ENCODE assay signal across 9 cellular contexts in genomic region chr6:167968091-167968490, GRCh38. TPM values are rescaled to one million over a fixed set of nuclear protein-coding genes. Genes with fewer than 3 reads are reported as not detected.
DNase-seq lines count a peak whose midpoint lies in the region; ATAC-seq and TF ChIP-seq lines count a peak whose summit lies in the region.
"Had no signal": no experiment of that assay in that cellular context is flagged by ENCODE, and none has a peak within 500 bp of the region (broad histone marks: within the 10 kb centered on the region; RNA-seq: fewer than 3 reads in every experiment).

No MANE protein-coding gene starts in this region.

- DNase-seq in NCI-H82 (lab: John Stamatoyannopoulos, UW), result peak; percentile 55
- DNase-seq in NCI-H82 treated with DMSO at 0.1 percent for 48 hours (lab: John Stamatoyannopoulos, UW; ENCODE audit: unreplicated experiment), result no peak
- peak; percentile 26 for DNase-seq in NB4 (ENCODE audit: low read depth)
- DNase-seq in cardiac fibroblast (ENCODE audit: low read depth in 2 of 2), result peak in 1 of 2 donors; percentile 19
- peak; percentile 25 for DNase-seq in renal cortical epithelial cell (ENCODE audit: low read depth)

- peak; percentile 50 for TF ChIP-seq CTCF in NB4 (IDR thresholded peaks at IDR 0.05; ENCODE audit: low read depth, low read length)
- TF ChIP-seq CTCF in cardiac fibroblast (IDR thresholded peaks at IDR 0.05; ENCODE audit: low read depth, low read length), result peak; percentile 34

- TF ChIP-seq POLR2A in NB4 (IDR thresholded peaks at IDR 0.05; ENCODE audit: extremely low read depth, insufficient read length), result no peak

- H3K4me3 ChIP-seq in NB4 (ENCODE audit: low read depth, low read length), result no peak overlapping the region
- H3K4me3 ChIP-seq in cardiac fibroblast (replicated peaks in 1 of 2; ENCODE audit: low read depth in 2 of 2, low read length in 2 of 2), result no peak overlapping the region

- ATAC-seq in GM21528 (IDR thresholded peaks at IDR 0.05; ENCODE audit: low FRiP score, unreplicated experiment), result no peak
- no peak for ATAC-seq in GM18870 (IDR thresholded peaks at IDR 0.05; ENCODE audit: unreplicated experiment)
- ATAC-seq in GM19397 (IDR thresholded peaks at IDR 0.05; ENCODE audit: unreplicated experiment), result no peak

RNA-seq across cellular contexts. Expression of gene KIF25, which starts 29.4 kb away (rescaled TPM):
- total RNA-seq in renal cortical epithelial cell, result 0.05 TPM in 1 of 2 replicates, not detected in the other
- total RNA-seq: pulmonary artery endothelial cell had no signal
